In the genomic region with DNA sequence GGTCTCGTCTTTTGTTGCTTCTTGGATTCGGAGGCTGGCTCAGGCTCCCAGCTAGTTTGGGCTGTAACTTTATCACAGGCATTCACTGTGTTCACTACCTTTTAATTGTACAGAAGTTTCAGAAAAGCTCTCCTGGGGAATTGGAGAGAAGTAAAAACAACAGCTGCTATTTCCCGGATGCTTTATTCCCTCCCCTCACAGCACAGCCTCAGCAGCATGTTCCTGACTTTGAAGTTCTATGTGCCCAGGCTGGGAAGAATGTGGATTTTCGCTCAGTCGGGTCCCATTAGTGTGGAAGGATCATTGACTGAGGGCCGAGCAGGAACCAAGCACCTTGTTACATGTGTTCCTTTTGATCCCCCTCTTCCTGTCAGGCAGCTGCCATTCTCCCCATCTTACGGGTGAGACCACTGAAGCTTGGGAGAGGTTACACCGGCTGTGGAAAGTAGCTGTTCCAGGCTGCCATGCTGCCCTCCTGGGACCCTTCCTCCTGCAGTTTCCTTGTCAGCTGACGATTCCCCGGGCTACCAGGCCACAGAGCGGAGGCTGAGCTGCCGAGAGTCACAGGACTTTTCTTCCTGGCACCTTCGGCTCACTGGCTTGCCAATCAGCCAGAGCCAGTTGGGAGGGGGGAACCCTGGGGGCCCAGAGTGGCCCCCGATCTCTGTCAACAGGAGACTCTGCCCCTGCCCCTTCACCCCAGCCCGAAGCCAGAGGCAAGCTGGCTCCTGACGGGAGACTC, we compare ENCODE assay signal across 1 cellular context.
TF ChIP-seq lines count a peak whose summit lies in the region.

No MANE protein-coding gene starts in this region.

TF ChIP-seq in IMR-90, 13 proteins besides CTCF, POLR2A, EP300 and RAD21:
- no peak for TF ChIP-seq RFX5 (IDR thresholded peaks at IDR 0.05; ENCODE audit: low read depth, low read length)
